ENCODE assay signal across 23 cellular contexts in genomic region chr18:79735071-79735980, GRCh38.
"Had no signal": no experiment of that assay in that cellular context is flagged by ENCODE, and none has a peak within 500 bp of the region (broad histone marks: within the 10 kb centered on the region; RNA-seq: fewer than 3 reads in every experiment).

No MANE protein-coding gene starts in this region.

- H3K27ac ChIP-seq: coronary artery, foreskin keratinocyte, pancreas, prostate gland, skin epidermis, suprapubic skin, thyroid gland had no signal

- H3K4me1 ChIP-seq: foreskin keratinocyte, pancreas, prostate gland, suprapubic skin, thyroid gland had no signal

- FAIRE-seq: endothelial cell of umbilical vein, keratinocyte, pancreas, urothelium cell line had no signal

- ATAC-seq: foreskin keratinocyte; naive thymus-derived CD4-positive, alpha-beta T cell; pancreas; sciatic nerve; stimulated activated naive CD8-positive, alpha-beta T cell treated with anti-CD3 and anti-CD28 coated beads, Interleukin-15, Interleukin-2, amounts not matched to agents 100 U/mL and 50 U/mL, for 24 hours had no signal

- H3K27me3 Mint-ChIP-seq: naive thymus-derived CD4-positive, alpha-beta T cell; type B pancreatic cell had no signal

- DNase-seq: effector CD4-positive, alpha-beta T cell; endodermal cell; erythroblast; foreskin keratinocyte; immature natural killer cell; mammary epithelial cell; naive thymus-derived CD4-positive, alpha-beta T cell; nucleus accumbens; retina; stimulated activated CD4-positive, alpha-beta T cell treated with anti-CD3 and anti-CD28 coated beads, Interleukin-2, amount 100 ng/mL, for 48 hours; stimulated activated naive CD8-positive, alpha-beta T cell treated with anti-CD3 and anti-CD28 coated beads, Interleukin-15, Interleukin-2, amounts not matched to agents 100 U/mL and 50 U/mL, for 24 hours; thyroid gland had no signal

- H3K4me1 Mint-ChIP-seq: endodermal cell, neural crest cell had no signal

- H3K27ac Mint-ChIP-seq: endodermal cell; immature natural killer cell; naive thymus-derived CD4-positive, alpha-beta T cell; type B pancreatic cell had no signal

- H3K4me3 ChIP-seq: coronary artery, pancreas, prostate gland, skin epidermis, suprapubic skin, thyroid gland had no signal

- H3K4me3 Mint-ChIP-seq: endodermal cell; immature natural killer cell; naive thymus-derived CD4-positive, alpha-beta T cell; neural crest cell; type B pancreatic cell had no signal

- H3K27me3 ChIP-seq: foreskin keratinocyte, pancreas, suprapubic skin, thyroid gland had no signal

- H3K9me3 ChIP-seq: pancreas, prostate gland, thyroid gland had no signal

- H3K9me3 Mint-ChIP-seq: neural crest cell, type B pancreatic cell had no signal
